13 cellular contexts compared by ENCODE assay signal in genomic region chr4:109967798-109968520, GRCh38. TPM values are rescaled to one million over a fixed set of nuclear protein-coding genes. Genes with fewer than 3 reads are reported as not detected.
DNase-seq lines count a peak whose midpoint lies in the region; ATAC-seq, FAIRE-seq and TF ChIP-seq lines count a peak whose summit lies in the region.
"Had no signal": no experiment of that assay in that cellular context is flagged by ENCODE, and none has a peak within 500 bp of the region (broad histone marks: within the 10 kb centered on the region; RNA-seq: fewer than 3 reads in every experiment).

No MANE protein-coding gene starts in this region.

- peaks cover 21% of the 10 kb centered on the region for H3K4me1 Mint-ChIP-seq in activated B cell treated with CpG ODN at 0.5 μM for 24 hours
- peaks cover 14% of the 10 kb centered on the region for H3K4me1 Mint-ChIP-seq in glutamatergic neuron (ENCODE audit: low read depth, unreplicated experiment)
- H3K4me1 Mint-ChIP-seq in natural killer cell, result peaks cover 16 to 19% of the 10 kb centered on the region in 2 donors

- peaks cover 18 to 19% of the 10 kb centered on the region in 2 donors for H3K4me1 ChIP-seq in mucosa of rectum (ENCODE audit: control insufficient read depth in 2 of 2, insufficient read depth in 2 of 2, low read length in 2 of 2)

- no peak overlapping the region for H3K27ac Mint-ChIP-seq in activated B cell treated with CpG ODN at 0.5 μM for 24 hours
- H3K27ac Mint-ChIP-seq in glutamatergic neuron (ENCODE audit: unreplicated experiment), result no peak overlapping the region
- H3K27ac Mint-ChIP-seq in natural killer cell, result no peak overlapping the region

- no peaks in the 10 kb centered on the region for H3K9me3 Mint-ChIP-seq in activated B cell treated with CpG ODN at 0.5 μM for 24 hours
- peaks cover 1% of the 10 kb centered on the region for H3K9me3 Mint-ChIP-seq in glutamatergic neuron (ENCODE audit: unreplicated experiment)
- H3K9me3 Mint-ChIP-seq in natural killer cell, result no peaks in the 10 kb centered on the region

- H3K27ac ChIP-seq in mucosa of rectum (ENCODE audit: low read depth in 2 of 2, low read length in 2 of 2), result peak overlapping the region; percentile 64 to 67

- H3K27me3 Mint-ChIP-seq in activated B cell treated with CpG ODN at 0.5 μM for 24 hours (peaks cover 22% of the 10 kb centered on the region), glutamatergic neuron (ENCODE audit: unreplicated experiment) (no peaks in the 10 kb centered on the region), natural killer cell (ENCODE audit: low read depth in 2 of 2) (peaks cover 5 to 34% of the 10 kb centered on the region in 2 donors)

- H3K4me3 ChIP-seq in mucosa of rectum (ENCODE audit: low read length in 2 of 2), result no peak overlapping the region
- H3K4me3 ChIP-seq: MG63 had no signal

- TF ChIP-seq CTCF in activated B cell treated with CpG ODN at 0.5 μM for 24 hours (IDR thresholded peaks at IDR 0.05) (no peak), glutamatergic neuron (IDR thresholded peaks at IDR 0.05; ENCODE audit: partially characterized antibody, unreplicated experiment) (no peak), natural killer cell (IDR thresholded peaks at IDR 0.05) (no peak)

- H3K9me3 ChIP-seq in mucosa of rectum (ENCODE audit: control insufficient read depth in 2 of 2, low read length in 2 of 2), result no peaks in the 10 kb centered on the region
- H3K9me3 ChIP-seq: MG63 had no signal

- FAIRE-seq in GM19239 (lab: Jason Lieb, UNC), result peak; percentile 53
- FAIRE-seq: endometrium had no signal

- no peaks in the 10 kb centered on the region for H3K27me3 ChIP-seq in mucosa of rectum (ENCODE audit: control insufficient read depth in 2 of 2, insufficient read depth in 2 of 2, low read length in 2 of 2)
- H3K27me3 ChIP-seq: MG63 had no signal

- POLR2A ChIA-PET in activated B cell treated with CpG ODN at 0.5 μM for 24 hours (lab: Charles Lee), result no interaction called here

- H3K4me3 Mint-ChIP-seq in activated B cell treated with CpG ODN at 0.5 μM for 24 hours, result no peak overlapping the region
- no peak overlapping the region for H3K4me3 Mint-ChIP-seq in glutamatergic neuron (ENCODE audit: unreplicated experiment)
- H3K4me3 Mint-ChIP-seq in natural killer cell, result no peak overlapping the region

- intact Hi-C loops in activated B cell treated with CpG ODN at 0.5 μM for 24 hours (cut with micrococcal nuclease), result no loop called here
- intact Hi-C loops in natural killer cell (cut with micrococcal nuclease), result no loop called here

- CTCF ChIA-PET in activated B cell treated with CpG ODN at 0.5 μM for 24 hours (lab: Charles Lee), result interaction anchor here (0.6 kb wide), 1 partner anchor 11 kb away, joined by 3 read pairs; no protein-coding TSS in a partner anchor

- no peaks in the 10 kb centered on the region for H3K36me3 ChIP-seq in mucosa of rectum (ENCODE audit: control insufficient read depth in 2 of 2, insufficient read depth in 2 of 2, low read length in 2 of 2)
- H3K36me3 ChIP-seq: MG63 had no signal

- ATAC-seq in HG03354 (IDR thresholded peaks at IDR 0.05; ENCODE audit: poor library complexity, severe bottlenecking, unreplicated experiment) (peak; percentile 74), activated B cell treated with CpG ODN at 0.5 μM for 24 hours (ENCODE audit: low read depth) (peak; percentile 78), natural killer cell (no peak), GM19035 (IDR thresholded peaks at IDR 0.05; ENCODE audit: unreplicated experiment) (no peak)

- H3K36me3 Mint-ChIP-seq in activated B cell treated with CpG ODN at 0.5 μM for 24 hours (ENCODE audit: low read depth) (no peaks in the 10 kb centered on the region), glutamatergic neuron (ENCODE audit: unreplicated experiment) (no peaks in the 10 kb centered on the region), natural killer cell (no peaks in the 10 kb centered on the region)

- no peak overlapping the region for H3K9ac ChIP-seq in mucosa of rectum (ENCODE audit: low read depth in 1 of 2, low read length in 2 of 2)

- DNase-seq in GM19239 (ENCODE audit: insufficient read length, low spot score), result no peak
- DNase-seq in activated B cell treated with CpG ODN at 0.5 μM for 24 hours, result no peak
- no peak for DNase-seq in glutamatergic neuron
- no peak for DNase-seq in NCI-H187 treated with DMSO at 0.1 percent for 48 hours (lab: John Stamatoyannopoulos, UW)
- DNase-seq in natural killer cell, result no peak
- DNase-seq: H7; MG63; SHP77; stimulated activated CD4-positive, alpha-beta T cell treated with anti-CD3 and anti-CD28 coated beads, Interleukin-2, amount 100 ng/mL, for 48 hours had no signal

RNA-seq across cellular contexts. Expression of gene EGF, which starts 55.3 kb away (rescaled TPM):
- not detected in 2 replicates for total RNA-seq in activated B cell treated with CpG ODN at 0.5 μM for 24 hours
- not detected for total RNA-seq in glutamatergic neuron (ENCODE audit: unreplicated experiment)
- total RNA-seq in natural killer cell, result 1 to 10 TPM in 2 of 3 donors, under 1 TPM in 1; 0.48 to 1.2 (median 1.1) TPM

Comparison
In these comparisons a context has a peak if more than half of its experiments do, and no peak if none do; other contexts are left out.
1. ATAC-seq: peak in HG03354 (single experiment) and activated B cell treated with CpG ODN at 0.5 μM for 24 hours (single experiment); none in natural killer cell (0 of 3) and GM19035 (single experiment).